ENCODE assay signal across 25 cellular contexts in genomic region chr2:176924909-176925548, GRCh38.
"Had no signal": no experiment of that assay in that cellular context is flagged by ENCODE, and none has a peak within 500 bp of the region (broad histone marks: within the 10 kb centered on the region; RNA-seq: fewer than 3 reads in every experiment).

No MANE protein-coding gene starts in this region.

- ATAC-seq: activated CD8-positive, alpha-beta T cell treated with anti-CD3 and anti-CD28 coated beads, Interleukin-2, amount 10 ng/mL, durations not matched to agents 7 days and 5 days; left lobe of liver; lower lobe of right lung; mucosa of descending colon; stimulated activated naive CD8-positive, alpha-beta T cell treated with anti-CD3 and anti-CD28 coated beads, Interleukin-15, Interleukin-2, amounts not matched to agents 100 U/mL and 50 U/mL, for 24 hours had no signal

- H3K9me3 ChIP-seq: lower lobe of right lung, mucosa of descending colon, upper lobe of left lung had no signal

- H3K36me3 ChIP-seq: lower lobe of right lung, spleen, upper lobe of left lung had no signal

- H3K27me3 ChIP-seq: spleen, upper lobe of left lung had no signal

- FAIRE-seq: frontal cortex, islet of Langerhans had no signal

- DNase-seq: activated CD4-positive, alpha-beta T cell treated with anti-CD3 and anti-CD28 coated beads, Interleukin-2, amount 50 U/mL, for 1 hour; activated CD4-positive, CD25-positive, alpha-beta regulatory T cell treated with anti-CD3 and anti-CD28 coated beads, Interleukin-2, amount 50 U/mL, for 72 hours; activated CD8-positive, alpha-beta T cell treated with anti-CD3 and anti-CD28 coated beads, Interleukin-2, amount 10 ng/mL, durations not matched to agents 7 days and 5 days; activated gamma-delta T cell treated with Interleukin-2 at 50 U/mL for 16 hours; aorta; caudate nucleus; effector CD8-positive, alpha-beta T cell; lower lobe of right lung; mesendoderm; mucosa of descending colon; posterior cingulate gyrus; retina; spleen; stimulated activated CD4-positive, alpha-beta T cell treated with anti-CD3 and anti-CD28 coated beads, Interleukin-4, amount 100 ng/mL, for 24 hours; stimulated activated naive CD8-positive, alpha-beta T cell treated with anti-CD3 and anti-CD28 coated beads, Interleukin-15, Interleukin-2, amounts not matched to agents 100 U/mL and 50 U/mL, for 24 hours had no signal

- H3K4me1 Mint-ChIP-seq: activated naive CD4-positive, alpha-beta T cell treated with anti-CD3 and anti-CD28 coated beads, Interleukin-2, amount 50 U/mL, for 24 hours; brain; neural crest cell had no signal

- H3K4me3 Mint-ChIP-seq: activated CD8-positive, alpha-beta T cell treated with anti-CD3 and anti-CD28 coated beads, Interleukin-2, amount 10 ng/mL, durations not matched to agents 7 days and 5 days; activated naive CD4-positive, alpha-beta T cell treated with anti-CD3 and anti-CD28 coated beads, Interleukin-2, amount 50 U/mL, for 24 hours; activated T-helper 1 cell treated with anti-CD3 and anti-CD28 coated beads, Interleukin-12 subunit alpha, Interleukin-12 subunit beta, Interleukin-2, Interleukin-4 antibody, amounts not matched to agents 30 ng/mL and 10 ng/mL and 1 ng/mL, durations not matched to agents 14 hours and 24 hours and 36 hours; brain; dendritic cell treated with granulocyte-macrophage colony-stimulating factor and Interleukin-4, amounts not matched to agents 40 ng/mL and 50 ng/mL, for 4 days; neural crest cell had no signal

- H3K27me3 Mint-ChIP-seq: dendritic cell treated with granulocyte-macrophage colony-stimulating factor and Interleukin-4, amounts not matched to agents 40 ng/mL and 50 ng/mL, for 4 days had no signal

- H3K27ac ChIP-seq: lower lobe of right lung, spleen, upper lobe of left lung, VCaP had no signal

- H3K36me3 Mint-ChIP-seq: activated naive CD4-positive, alpha-beta T cell treated with anti-CD3 and anti-CD28 coated beads, Interleukin-2, amount 50 U/mL, for 24 hours; brain had no signal

- H3K9me3 Mint-ChIP-seq: activated naive CD4-positive, alpha-beta T cell treated with anti-CD3 and anti-CD28 coated beads, Interleukin-2, amount 50 U/mL, for 24 hours had no signal

- H3K4me1 ChIP-seq: lower lobe of right lung, spleen, upper lobe of left lung had no signal

- H3K27ac Mint-ChIP-seq: activated CD8-positive, alpha-beta T cell treated with anti-CD3 and anti-CD28 coated beads, Interleukin-2, amount 10 ng/mL, durations not matched to agents 7 days and 5 days; activated naive CD4-positive, alpha-beta T cell treated with anti-CD3 and anti-CD28 coated beads, Interleukin-2, amount 50 U/mL, for 24 hours; activated T-helper 1 cell treated with anti-CD3 and anti-CD28 coated beads, Interleukin-12 subunit alpha, Interleukin-12 subunit beta, Interleukin-2, Interleukin-4 antibody, amounts not matched to agents 30 ng/mL and 10 ng/mL and 1 ng/mL, durations not matched to agents 14 hours and 24 hours and 36 hours; brain; dendritic cell treated with granulocyte-macrophage colony-stimulating factor and Interleukin-4, amounts not matched to agents 40 ng/mL and 50 ng/mL, for 4 days had no signal

- H3K4me3 ChIP-seq: lower lobe of right lung, mucosa of descending colon, spleen, upper lobe of left lung had no signal
